In genomic region chr7:142501434-142501833, GRCh38 we compare ENCODE assay signal across 16 cellular contexts.
"Had no signal": no experiment of that assay in that cellular context is flagged by ENCODE, and none has a peak within 500 bp of the region (broad histone marks: within the 10 kb centered on the region; RNA-seq: fewer than 3 reads in every experiment).

No MANE protein-coding gene starts in this region.

- H3K4me3 ChIP-seq: left ventricle myocardium inferior, lower lobe of right lung, ovary, right atrium auricular region, sigmoid colon, skin epidermis had no signal

- ATAC-seq: foreskin keratinocyte, lower lobe of right lung, natural killer cell had no signal

- H3K9me3 Mint-ChIP-seq: dendritic cell treated with granulocyte-macrophage colony-stimulating factor and Interleukin-4, amounts not matched to agents 40 ng/mL and 50 ng/mL, for 4 days; immature natural killer cell; memory B cell; natural killer cell; type B pancreatic cell had no signal

- DNase-seq: foreskin keratinocyte; immature natural killer cell; left ventricle myocardium inferior; lower lobe of right lung; midbrain; natural killer cell; ovary; sigmoid colon; stimulated activated CD4-positive, alpha-beta T cell treated with anti-CD3 and anti-CD28 coated beads, Interleukin-12 subunit alpha, Interleukin-12 subunit beta, amount 100 ng/mL, for 4 hours; stimulated activated naive CD4-positive, alpha-beta T cell had no signal

- H3K36me3 ChIP-seq: left ventricle myocardium inferior, lower lobe of right lung, ovary, right atrium auricular region, sigmoid colon had no signal

- H3K4me3 Mint-ChIP-seq: dendritic cell treated with granulocyte-macrophage colony-stimulating factor and Interleukin-4, amounts not matched to agents 40 ng/mL and 50 ng/mL, for 4 days; immature natural killer cell; memory B cell; natural killer cell; neural crest cell; type B pancreatic cell had no signal

- H3K27ac ChIP-seq: foreskin keratinocyte, left ventricle myocardium inferior, lower lobe of right lung, ovary, right atrium auricular region, sigmoid colon, skin epidermis had no signal

- H3K36me3 Mint-ChIP-seq: immature natural killer cell, memory B cell, natural killer cell, type B pancreatic cell had no signal

- H3K27ac Mint-ChIP-seq: dendritic cell treated with granulocyte-macrophage colony-stimulating factor and Interleukin-4, amounts not matched to agents 40 ng/mL and 50 ng/mL, for 4 days; immature natural killer cell; memory B cell; natural killer cell; type B pancreatic cell had no signal

- H3K4me1 ChIP-seq: lower lobe of right lung, right atrium auricular region had no signal

- H3K27me3 ChIP-seq: foreskin keratinocyte, ovary, right atrium auricular region had no signal

- H3K9me3 ChIP-seq: left ventricle myocardium inferior, lower lobe of right lung, ovary, right atrium auricular region, sigmoid colon had no signal
